Comparison of ENCODE assay signal across 17 cellular contexts in genomic region chr9:116421006-116421538, GRCh38.
DNase-seq lines count a peak whose midpoint lies in the region; ATAC-seq and TF ChIP-seq lines count a peak whose summit lies in the region.
"Had no signal": no experiment of that assay in that cellular context is flagged by ENCODE, and none has a peak within 500 bp of the region (broad histone marks: within the 10 kb centered on the region; RNA-seq: fewer than 3 reads in every experiment).

No MANE protein-coding gene starts in this region.

- intact Hi-C loops in vagina (cut with DNase I), result no loop called here

- no peaks in the 10 kb centered on the region for H3K27me3 ChIP-seq in vagina
- H3K27me3 ChIP-seq: BLaER1 treated with 17β-estradiol and CSF1 and Interleukin-3, amounts not matched to agents 10 nM and 100 nM; testis had no signal

- no peaks in the 10 kb centered on the region; the same call in 1 of the 2 replicates for H3K27me3 Mint-ChIP-seq in HFFc6 (ENCODE audit: insufficient read depth)
- H3K27me3 Mint-ChIP-seq in osteocyte (ENCODE audit: unreplicated experiment), result no peaks in the 10 kb centered on the region
- H3K27me3 Mint-ChIP-seq: central memory CD8-positive, alpha-beta T cell had no signal

- H3K4me3 Mint-ChIP-seq in HFFc6 (no peak overlapping the region), osteocyte (ENCODE audit: unreplicated experiment) (no peak overlapping the region)
- H3K4me3 Mint-ChIP-seq: central memory CD8-positive, alpha-beta T cell; mesothelial cell of epicardium had no signal

- H3K27ac Mint-ChIP-seq in HFFc6 (no peak overlapping the region), osteocyte (ENCODE audit: unreplicated experiment) (no peak overlapping the region)
- H3K27ac Mint-ChIP-seq: mesothelial cell of epicardium had no signal

- TF ChIP-seq POLR2A in vagina (IDR thresholded peaks at IDR 0.05), result no peak

- H3K9me3 Mint-ChIP-seq in HFFc6, result no peaks in the 10 kb centered on the region
- no peaks in the 10 kb centered on the region for H3K9me3 Mint-ChIP-seq in osteocyte (ENCODE audit: unreplicated experiment)
- H3K9me3 Mint-ChIP-seq: central memory CD8-positive, alpha-beta T cell; mesothelial cell of epicardium had no signal

- no peaks in the 10 kb centered on the region for H3K9me3 ChIP-seq in vagina
- H3K9me3 ChIP-seq: testis had no signal

- peaks cover 29% of the 10 kb centered on the region for H3K4me1 Mint-ChIP-seq in HFFc6 (ENCODE audit: low read depth)
- H3K4me1 Mint-ChIP-seq in osteocyte (ENCODE audit: unreplicated experiment), result no peaks in the 10 kb centered on the region
- H3K4me1 Mint-ChIP-seq: central memory CD8-positive, alpha-beta T cell; mesothelial cell of epicardium had no signal

- ATAC-seq in GM21515 (IDR thresholded peaks at IDR 0.05; ENCODE audit: unreplicated experiment), result no peak

- H3K4me1 ChIP-seq in vagina, result no peaks in the 10 kb centered on the region
- H3K4me1 ChIP-seq: BLaER1 treated with 17β-estradiol and CSF1 and Interleukin-3, amounts not matched to agents 10 nM and 100 nM; testis had no signal

- no peak for TF ChIP-seq CTCF in HFFc6 (IDR thresholded peaks at IDR 0.05)
- TF ChIP-seq CTCF in fibroblast of mammary gland (conservative IDR thresholded peaks at IDR 0.05; ENCODE audit: control insufficient read depth, insufficient read depth, low read depth, low read length), result no peak
- no peak for TF ChIP-seq CTCF in vagina (IDR thresholded peaks at IDR 0.05)
- TF ChIP-seq CTCF in osteocyte (IDR thresholded peaks at IDR 0.05), result no peak

- no peaks in the 10 kb centered on the region for H3K36me3 ChIP-seq in vagina

- DNase-seq in HFFc6 (peak; percentile 38), RPMI7951 (ENCODE audit: low read depth) (peak; percentile 15), fibroblast of mammary gland (ENCODE audit: low read depth) (peak; percentile 81), stromal cell of bone marrow (ENCODE audit: low read depth) (peak; percentile 68), vagina (ENCODE audit: extremely low spot score in 2 of 2) (no peak), osteocyte (ENCODE audit: extremely low spot score, unreplicated experiment) (no peak)
- DNase-seq: activated gamma-delta T cell; amniotic stem cell; effector CD8-positive, alpha-beta T cell; foreskin melanocyte; NCI-H2029 treated with DMSO at 0.1 percent for 48 hours; NCI-H510A treated with DMSO at 0.1 percent for 48 hours; testis had no signal

- H3K36me3 Mint-ChIP-seq in HFFc6 (ENCODE audit: low read depth) (peaks cover 5% of the 10 kb centered on the region; the same call in 1 of the 2 replicates), osteocyte (ENCODE audit: unreplicated experiment) (peaks cover 3% of the 10 kb centered on the region)

- H3K27ac ChIP-seq in vagina, result no peak overlapping the region
- H3K27ac ChIP-seq: BLaER1 treated with 17β-estradiol and CSF1 and Interleukin-3, amounts not matched to agents 10 nM and 100 nM; testis had no signal

- no peak overlapping the region for H3K4me3 ChIP-seq in fibroblast of mammary gland (ENCODE audit: control insufficient read depth, low read depth, low read length)
- H3K4me3 ChIP-seq in vagina, result no peak overlapping the region
- H3K4me3 ChIP-seq: BLaER1 treated with 17β-estradiol and CSF1 and Interleukin-3, amounts not matched to agents 10 nM and 100 nM; testis had no signal

Comparison
In these comparisons a context has a peak if more than half of its experiments do, and no peak if none do; other contexts are left out.
1. DNase-seq: peak in HFFc6 (single experiment), RPMI7951 (single experiment), fibroblast of mammary gland (single experiment) and stromal cell of bone marrow (single experiment); none in vagina (0 of 2) and osteocyte (single experiment).